In the genomic region with DNA sequence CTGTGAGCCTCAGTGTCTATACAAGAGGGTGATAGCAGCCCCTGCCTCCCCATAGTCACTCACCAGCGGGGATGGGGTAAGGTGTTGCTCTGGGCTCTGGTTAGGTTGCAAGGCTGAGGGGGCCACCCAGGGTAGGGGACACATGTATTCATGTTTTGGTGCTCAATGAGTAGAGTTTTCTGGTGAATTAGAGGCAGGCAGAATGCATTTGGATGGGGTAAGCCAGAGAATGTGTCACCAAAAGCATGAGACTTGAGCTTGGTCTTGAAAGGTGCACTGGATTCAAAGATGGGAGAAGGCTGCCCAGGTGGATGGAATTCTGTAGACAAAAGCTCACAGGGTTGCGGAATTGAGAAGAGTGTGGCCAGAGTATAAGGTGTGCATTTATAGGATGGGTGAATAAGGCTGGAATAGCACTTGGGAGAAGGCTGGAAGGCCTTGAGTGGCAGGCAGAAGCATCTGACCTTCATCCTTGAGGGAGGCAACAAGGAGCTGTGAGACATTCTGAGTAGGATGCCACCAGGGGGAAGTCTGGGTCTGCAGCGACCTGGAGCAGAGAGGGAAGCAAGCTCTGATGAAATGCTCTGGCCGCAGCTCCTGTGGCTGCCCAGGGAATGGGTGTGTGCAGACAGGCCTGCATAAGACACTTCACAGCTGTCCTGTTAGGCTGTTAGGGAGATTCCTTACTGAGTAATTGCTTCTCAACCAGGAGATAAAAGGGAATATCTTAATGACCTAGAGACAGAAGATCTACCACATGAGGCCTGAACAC, we compare ENCODE assay signal across 12 cellular contexts.
DNase-seq lines count a peak whose midpoint lies in the region; ATAC-seq and TF ChIP-seq lines count a peak whose summit lies in the region.
"Had no signal": no experiment of that assay in that cellular context is flagged by ENCODE, and none has a peak within 500 bp of the region (broad histone marks: within the 10 kb centered on the region; RNA-seq: fewer than 3 reads in every experiment).

No MANE protein-coding gene starts in this region.

- no peaks in the 10 kb centered on the region for H3K36me3 ChIP-seq in RWPE2 (ENCODE audit: low read depth)
- no peaks in the 10 kb centered on the region for H3K36me3 ChIP-seq in upper lobe of left lung
- H3K36me3 ChIP-seq in SK-N-SH (replicated peaks in 1 of 2; ENCODE audit: control insufficient read depth in 1 of 2, insufficient read depth in 2 of 2, low read length in 1 of 2): no peaks in the 10 kb centered on the region
- H3K36me3 ChIP-seq: colonic mucosa had no signal

- H3K4me1 Mint-ChIP-seq in T-helper 2 cell treated with Interferon-gamma antibody and Interleukin-4, amounts not matched to agents 5 μg/mL and 100 μg/mL, for 36 hours (ENCODE audit: low read depth): peaks cover 55% of the 10 kb centered on the region

- H3K9ac ChIP-seq in SK-N-SH: no peak overlapping the region

- intact Hi-C loops in right cardiac atrium (cut with DNase I): no loop called here

- peak; percentile 21; the same call in 2 of the 3 replicates for ATAC-seq in RWPE2 (ENCODE audit: low read depth)
- ATAC-seq in right cardiac atrium: peak; percentile 44 to 48
- ATAC-seq in upper lobe of left lung (ENCODE audit: low FRiP score in 2 of 2): peak; percentile 64 to 73
- ATAC-seq in HG03095 (IDR thresholded peaks at IDR 0.05; ENCODE audit: unreplicated experiment): no peak

- TF ChIP-seq CTCF in RWPE2 (IDR thresholded peaks at IDR 0.05; ENCODE audit: poor library complexity, severe bottlenecking) (no peak), upper lobe of left lung (IDR thresholded peaks at IDR 0.05) (peak in 2 of 6 experiments; percentile 22 to 29), SK-N-SH (IDR thresholded peaks at IDR 0.05) (no peak)

- no peak for TF ChIP-seq POLR2A in upper lobe of left lung (IDR thresholded peaks at IDR 0.05)

- POLR2A ChIA-PET in SK-N-SH (lab: Yijun Ruan, JAX): no interaction called here

- TF ChIP-seq RAD21 in SK-N-SH (IDR thresholded peaks at IDR 0.05; ENCODE audit: low read length): no peak

- no peaks in the 10 kb centered on the region for H3K9me3 ChIP-seq in RWPE2 (ENCODE audit: severe bottlenecking)
- no peaks in the 10 kb centered on the region for H3K9me3 ChIP-seq in right cardiac atrium (ENCODE audit: control insufficient read depth, low read length)
- no peaks in the 10 kb centered on the region for H3K9me3 ChIP-seq in upper lobe of left lung
- H3K9me3 ChIP-seq in SK-N-SH: no peaks in the 10 kb centered on the region
- H3K9me3 ChIP-seq: colonic mucosa had no signal

- H3K4me1 ChIP-seq in RWPE2 (ENCODE audit: insufficient read depth, poor library complexity, severe bottlenecking): no peaks in the 10 kb centered on the region
- no peaks in the 10 kb centered on the region for H3K4me1 ChIP-seq in right cardiac atrium (ENCODE audit: control insufficient read depth, insufficient read depth, low read length)
- peaks cover 0 to 3% (median 1%) of the 10 kb centered on the region in 4 donors for H3K4me1 ChIP-seq in upper lobe of left lung
- no peaks in the 10 kb centered on the region for H3K4me1 ChIP-seq in SK-N-SH (ENCODE audit: control insufficient read depth in 1 of 2, insufficient read depth in 2 of 2, low read depth in 1 of 2, low read length in 1 of 2)
- H3K4me1 ChIP-seq: colonic mucosa had no signal

- no peak overlapping the region for H3K4me2 ChIP-seq in SK-N-SH

- no peaks in the 10 kb centered on the region for H3K9me2 ChIP-seq in SK-N-SH

- 57% methylated on average over 4 of the region's 4 CpGs for WGBS in right cardiac atrium
- 60 to 61% methylated on average over 4 of the region's 4 CpGs for WGBS in upper lobe of left lung, 2 donors
- WGBS in SK-N-SH (ENCODE audit: low lambda C conversion rate): 40% methylated on average over 2 of the region's 4 CpGs

- CTCF ChIA-PET in SK-N-SH (lab: Yijun Ruan, JAX): interaction anchor here (1.1 to 4.7 kb wide), 3 partner anchors 14 to 322 kb away, joined by 5 to 29 read pairs (median 6); no protein-coding TSS in a partner anchor

- no peak overlapping the region for H2AFZ ChIP-seq in SK-N-SH (ENCODE audit: low read depth)

- H3K79me2 ChIP-seq in SK-N-SH (ENCODE audit: insufficient read depth): no peaks in the 10 kb centered on the region

- peaks cover 2% of the 10 kb centered on the region for H3K36me3 Mint-ChIP-seq in T-helper 2 cell treated with Interferon-gamma antibody and Interleukin-4, amounts not matched to agents 5 μg/mL and 100 μg/mL, for 36 hours (ENCODE audit: low read depth)
- H3K36me3 Mint-ChIP-seq: activated naive CD8-positive, alpha-beta T cell had no signal

- peak overlapping the region; percentile 18 for H3K27ac Mint-ChIP-seq in T-helper 2 cell treated with Interferon-gamma antibody and Interleukin-4, amounts not matched to agents 5 μg/mL and 100 μg/mL, for 36 hours
- H3K27ac Mint-ChIP-seq: activated naive CD8-positive, alpha-beta T cell had no signal

- no peaks in the 10 kb centered on the region for H3F3A ChIP-seq in SK-N-SH (replicated peaks; ENCODE audit: insufficient read depth)

- H3K27ac ChIP-seq in RWPE2 (ENCODE audit: poor library complexity, severe bottlenecking) (no peak overlapping the region), right cardiac atrium (ENCODE audit: low read length) (no peak overlapping the region), upper lobe of left lung (no peak overlapping the region), SK-N-SH (ENCODE audit: low read depth in 2 of 2, low read length in 1 of 2) (no peak overlapping the region)
- H3K27ac ChIP-seq: colonic mucosa had no signal

- H4K20me1 ChIP-seq in SK-N-SH (ENCODE audit: insufficient read depth): no peaks in the 10 kb centered on the region

- H3K27me3 ChIP-seq in RWPE2 (ENCODE audit: insufficient read depth, poor library complexity, severe bottlenecking): no peaks in the 10 kb centered on the region
- H3K27me3 ChIP-seq in right cardiac atrium (ENCODE audit: control insufficient read depth, insufficient read depth): no peaks in the 10 kb centered on the region
- H3K27me3 ChIP-seq in upper lobe of left lung: no peaks in the 10 kb centered on the region
- H3K27me3 ChIP-seq in SK-N-SH (ENCODE audit: insufficient read depth): no peaks in the 10 kb centered on the region
- H3K27me3 ChIP-seq: colonic mucosa had no signal

- peaks cover 4% of the 10 kb centered on the region for H3K9me3 Mint-ChIP-seq in T-helper 2 cell treated with Interferon-gamma antibody and Interleukin-4, amounts not matched to agents 5 μg/mL and 100 μg/mL, for 36 hours

- TF ChIP-seq EP300 in upper lobe of left lung (IDR thresholded peaks at IDR 0.05): no peak
- no peak for TF ChIP-seq EP300 in SK-N-SH (IDR thresholded peaks at IDR 0.05; ENCODE audit: borderline replicate concordance in 1 of 2, low read depth in 1 of 2, low read length in 1 of 2)

- H3K4me3 Mint-ChIP-seq in T-helper 2 cell treated with Interferon-gamma antibody and Interleukin-4, amounts not matched to agents 5 μg/mL and 100 μg/mL, for 36 hours: no peak overlapping the region
- H3K4me3 Mint-ChIP-seq: activated naive CD8-positive, alpha-beta T cell had no signal

- no peak overlapping the region for H3K4me3 ChIP-seq in RWPE2 (ENCODE audit: severe bottlenecking)
- H3K4me3 ChIP-seq in right cardiac atrium (ENCODE audit: low read length): no peak overlapping the region
- no peak overlapping the region for H3K4me3 ChIP-seq in upper lobe of left lung
- H3K4me3 ChIP-seq in SK-N-SH (ENCODE audit: low read depth in 2 of 2, low read length in 1 of 2): no peak overlapping the region
- H3K4me3 ChIP-seq: colonic mucosa had no signal

- DNase-seq in T-helper 2 cell treated with Interferon-gamma antibody and Interleukin-4, amounts not matched to agents 5 μg/mL and 100 μg/mL, for 36 hours (ENCODE audit: low spot score): no peak
- DNase-seq in T-helper 2 cell (no peak), RWPE2 (ENCODE audit: low spot score) (no peak), right cardiac atrium (no peak), upper lobe of left lung (peak in 1 of 2 donors; percentile 62), SK-N-SH (no peak), DMS79 treated with DMSO at 0.1 percent for 48 hours (lab: John Stamatoyannopoulos, UW) (no peak)
- DNase-seq: colonic mucosa, kidney, NCI-H187 had no signal

- peaks cover 14% of the 10 kb centered on the region for H3K27me3 Mint-ChIP-seq in T-helper 2 cell treated with Interferon-gamma antibody and Interleukin-4, amounts not matched to agents 5 μg/mL and 100 μg/mL, for 36 hours (ENCODE audit: low read depth)

TF ChIP-seq in SK-N-SH, 30 proteins besides CTCF, POLR2A, EP300 and RAD21 (continues in another document):
- TF ChIP-seq JUND (IDR thresholded peaks at IDR 0.05) (no peak), NFIC (IDR thresholded peaks at IDR 0.05; ENCODE audit: borderline replicate concordance) (no peak), REST (IDR thresholded peaks at IDR 0.05; ENCODE audit: low read depth, low read length) (no peak)
